ENCODE assay signal across 11 cellular contexts in the genomic region with DNA sequence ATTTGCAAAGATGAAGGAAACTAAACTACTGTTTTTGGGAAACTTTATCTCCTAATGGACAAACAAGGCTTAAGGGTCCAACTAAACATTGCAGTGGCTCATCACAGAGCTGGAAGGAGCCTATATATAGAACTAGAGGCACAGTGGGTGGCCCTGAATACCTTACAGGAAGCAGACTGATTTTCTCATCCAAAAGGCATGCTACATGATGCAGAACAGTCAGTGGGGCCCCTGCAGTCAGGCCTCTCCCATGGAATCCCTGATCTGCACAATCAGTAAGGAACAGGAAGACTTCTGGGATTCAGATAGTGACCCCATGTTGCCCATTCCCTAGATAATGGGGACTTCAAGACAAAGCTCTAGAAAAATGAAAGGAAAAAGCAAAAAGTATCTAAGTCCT. TPM values are rescaled to one million over a fixed set of nuclear protein-coding genes. Genes with fewer than 3 reads are reported as not detected.
DNase-seq lines count a peak whose midpoint lies in the region; ATAC-seq and TF ChIP-seq lines count a peak whose summit lies in the region.
"Had no signal": no experiment of that assay in that cellular context is flagged by ENCODE, and none has a peak within 500 bp of the region (broad histone marks: within the 10 kb centered on the region; RNA-seq: fewer than 3 reads in every experiment).

No MANE protein-coding gene starts in this region.

- H3K4me3 ChIP-seq in MM.1S (ENCODE audit: low read length) (no peak overlapping the region), cardiac fibroblast (replicated peaks in 1 of 2; ENCODE audit: low read depth in 2 of 2, low read length in 2 of 2) (no peak overlapping the region)
- H3K4me3 ChIP-seq: lung had no signal

- peaks cover 51% of the 10 kb centered on the region for H3K79me2 ChIP-seq in MM.1S (ENCODE audit: low read length)

- TF ChIP-seq CTCF in MM.1S (IDR thresholded peaks at IDR 0.05; ENCODE audit: low read length) (no peak), cardiac fibroblast (IDR thresholded peaks at IDR 0.05; ENCODE audit: low read depth, low read length) (no peak), neural crest cell (conservative IDR thresholded peaks at IDR 0.05) (no peak)

- H3K36me3 ChIP-seq in MM.1S (replicated peaks; ENCODE audit: insufficient read depth, low read length): peaks cover 11% of the 10 kb centered on the region

- H3K27me3 Mint-ChIP-seq in activated CD4-positive, alpha-beta T cell treated with anti-CD3 and anti-CD28 coated beads for 36 hours: no peaks in the 10 kb centered on the region
- H3K27me3 Mint-ChIP-seq in neural crest cell (ENCODE audit: low read depth): no peaks in the 10 kb centered on the region

- H3K27ac Mint-ChIP-seq in activated CD4-positive, alpha-beta T cell treated with anti-CD3 and anti-CD28 coated beads for 36 hours: peak overlapping the region; percentile 63
- peak overlapping the region; percentile 35 for H3K27ac Mint-ChIP-seq in neural crest cell (ENCODE audit: unreplicated experiment)

- no peak for DNase-seq in activated CD4-positive, alpha-beta T cell treated with anti-CD3 and anti-CD28 coated beads for 36 hours
- DNase-seq in activated CD4-positive, alpha-beta T cell treated with anti-CD3 and anti-CD28 coated beads for 4 hours: no peak
- no peak for DNase-seq in MM.1S
- DNase-seq in cardiac fibroblast (ENCODE audit: low read depth in 2 of 2): peak; percentile 68 to 85
- DNase-seq in neural crest cell (ENCODE audit: low read depth, low spot score): no peak
- no peak for DNase-seq in germinal center (ENCODE audit: low spot score)
- DNase-seq in GOT3 (lab: John Stamatoyannopoulos, UW): no peak
- no peak for DNase-seq in activated effector memory CD4-positive, alpha-beta T cell treated with anti-CD3 and anti-CD28 coated beads, Interleukin-2, amount 50 U/mL, for 16 hours
- DNase-seq: BE2C, caudate nucleus had no signal

- H3K4me3 Mint-ChIP-seq in activated CD4-positive, alpha-beta T cell treated with anti-CD3 and anti-CD28 coated beads for 36 hours: no peak overlapping the region
- peak overlapping the region; percentile 98 for H3K4me3 Mint-ChIP-seq in neural crest cell

- H2AFZ ChIP-seq in MM.1S (ENCODE audit: low read length): no peak overlapping the region

- no peaks in the 10 kb centered on the region for H3K9me3 ChIP-seq in MM.1S (replicated peaks; ENCODE audit: insufficient read depth, low read length)
- H3K9me3 ChIP-seq: BE2C had no signal

- peaks cover 31% of the 10 kb centered on the region for H3K36me3 Mint-ChIP-seq in activated CD4-positive, alpha-beta T cell treated with anti-CD3 and anti-CD28 coated beads for 36 hours (ENCODE audit: low read depth)
- peaks cover 33% of the 10 kb centered on the region for H3K36me3 Mint-ChIP-seq in neural crest cell (ENCODE audit: low read depth)

- POLR2A ChIA-PET in activated CD4-positive, alpha-beta T cell treated with anti-CD3 and anti-CD28 coated beads for 36 hours (lab: Charles Lee): interaction anchor here (0.6 kb wide), 1 partner anchor 391 kb away, joined by 3 read pairs; no protein-coding TSS in a partner anchor

- H4K20me1 ChIP-seq in MM.1S (ENCODE audit: insufficient read depth, low read length): no peaks in the 10 kb centered on the region

- H3F3A ChIP-seq in MM.1S (ENCODE audit: insufficient read depth, low read length): 0 out of 2 replicates have a peak, but pooled peaks cover 16% of the 10 kb centered on the region

- CTCF ChIA-PET in activated CD4-positive, alpha-beta T cell treated with anti-CD3 and anti-CD28 coated beads for 36 hours (lab: Charles Lee): interaction anchor here (3.8 kb wide), 1 partner anchor 12 kb away, joined by 21 read pairs; no protein-coding TSS in a partner anchor

- no peak for ATAC-seq in activated CD4-positive, alpha-beta T cell treated with anti-CD3 and anti-CD28 coated beads for 36 hours

- peaks cover 12% of the 10 kb centered on the region for H3K4me1 ChIP-seq in MM.1S (ENCODE audit: low read length)
- H3K4me1 ChIP-seq: BE2C had no signal

- H3K9ac ChIP-seq in MM.1S (ENCODE audit: low read length): no peak overlapping the region

- H3K4me1 Mint-ChIP-seq in activated CD4-positive, alpha-beta T cell treated with anti-CD3 and anti-CD28 coated beads for 36 hours: peaks cover 34% of the 10 kb centered on the region
- H3K4me1 Mint-ChIP-seq in neural crest cell: peaks cover 33% of the 10 kb centered on the region

- intact Hi-C loops in activated CD4-positive, alpha-beta T cell treated with anti-CD3 and anti-CD28 coated beads for 36 hours (cut with DNase I, micrococcal nuclease): loop anchor here (5.0 kb wide), 2 partner anchors 100 to 965 kb away; a partner anchor contains a TSS

- peak overlapping the region; percentile 81; the same call in 1 of the 2 replicates for H3K4me2 ChIP-seq in MM.1S (ENCODE audit: low read depth, low read length)

- no peaks in the 10 kb centered on the region for H3K27me3 ChIP-seq in MM.1S (replicated peaks; ENCODE audit: insufficient read depth, low read length)
- H3K27me3 ChIP-seq: BE2C had no signal

- H3K27ac ChIP-seq in MM.1S (ENCODE audit: low read length): no peak overlapping the region

- no peaks in the 10 kb centered on the region for H3K9me2 ChIP-seq in MM.1S (replicated peaks; ENCODE audit: insufficient read depth, low read length)

- H3K9me3 Mint-ChIP-seq in activated CD4-positive, alpha-beta T cell treated with anti-CD3 and anti-CD28 coated beads for 36 hours (ENCODE audit: low read depth): no peaks in the 10 kb centered on the region
- H3K9me3 Mint-ChIP-seq in neural crest cell: peaks cover 5% of the 10 kb centered on the region

RNA-seq across cellular contexts. Expression of a gene that starts 1.9 kb away (rescaled TPM):
- 10 to 100 TPM; 33.1 to 36.5 TPM for total RNA-seq in activated CD4-positive, alpha-beta T cell treated with anti-CD3 and anti-CD28 coated beads for 36 hours
- total RNA-seq in neural crest cell: 24.9 and 26.2 TPM in 2 replicates

RNA-seq across cellular contexts. Expression of a gene that starts 37.4 kb away (rescaled TPM):
- 10 to 100 TPM; 41.4 to 44.6 TPM for total RNA-seq in activated CD4-positive, alpha-beta T cell treated with anti-CD3 and anti-CD28 coated beads for 36 hours
- total RNA-seq in neural crest cell: 22.2 and 27.2 TPM in 2 replicates

RNA-seq across cellular contexts. Expression of a gene that starts 56.6 kb away (rescaled TPM):
- 1 to 10 TPM in 1 of 2 experiments, under 1 TPM in 1; 0.82 to 1.1 TPM for total RNA-seq in activated CD4-positive, alpha-beta T cell treated with anti-CD3 and anti-CD28 coated beads for 36 hours
- 0.56 and 0.61 TPM in 2 replicates for total RNA-seq in neural crest cell

Comparison
In these comparisons a context has a peak if more than half of its experiments do, and no peak if none do; other contexts are left out.
1. DNase-seq: peak in cardiac fibroblast (2 of 2); none in activated CD4-positive, alpha-beta T cell treated with anti-CD3 and anti-CD28 coated beads for 36 hours (single experiment), activated CD4-positive, alpha-beta T cell treated with anti-CD3 and anti-CD28 coated beads for 4 hours (0 of 2), MM.1S (single experiment), neural crest cell (single experiment), germinal center (single experiment), GOT3 (single experiment) and activated effector memory CD4-positive, alpha-beta T cell treated with anti-CD3 and anti-CD28 coated beads, Interleukin-2, amount 50 U/mL, for 16 hours (single experiment).